In the genomic region with DNA sequence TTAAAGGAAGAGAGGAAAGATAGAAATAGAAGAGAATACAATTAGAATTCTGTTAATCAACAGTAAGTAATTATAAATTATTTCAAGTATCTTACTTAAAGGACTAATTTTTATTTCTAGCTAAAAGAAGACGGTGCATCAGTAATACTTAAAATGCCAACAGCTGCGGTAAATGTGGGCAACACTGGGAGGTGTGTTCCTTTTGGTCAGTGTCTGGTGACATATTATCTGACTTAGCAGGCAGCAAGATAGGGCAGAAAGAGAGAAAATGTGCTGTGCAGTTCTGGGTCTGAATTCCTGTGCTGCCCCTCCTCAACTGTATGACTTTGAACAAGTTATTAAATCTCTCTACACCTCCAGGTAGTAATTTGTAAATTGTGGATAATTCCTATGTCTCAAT, we compare ENCODE assay signal across 18 cellular contexts.
A peak's percentile ranks its signal among the peaks of the same experiment; 100 is the strongest.
DNase-seq lines count a peak whose midpoint lies in the region; TF ChIP-seq lines count a peak whose summit lies in the region.
"Had no signal": no experiment of that assay in that cellular context is flagged by ENCODE, and none has a peak within 500 bp of the region (broad histone marks: within the 10 kb centered on the region; RNA-seq: fewer than 3 reads in every experiment).

No MANE protein-coding gene starts in this region.

- DNase-seq in G401 (ENCODE audit: low spot score) (peak; percentile 47), cerebellar cortex (ENCODE audit: low spot score) (peak; percentile 29), myocyte (ENCODE audit: low read depth) (peak; percentile 75), trophoblast cell (no peak), GM13976 (ENCODE audit: low spot score) (no peak), NCI-H2227 treated with DMSO at 0.1 percent for 48 hours (lab: John Stamatoyannopoulos, UW) (no peak)
- DNase-seq in activated effector memory CD4-positive, alpha-beta T cell treated with Interleukin-2 at 50 U/mL for 16 hours, result no peak
- DNase-seq: CD4-positive, alpha-beta memory T cell; DMS153; DMS79; GF-D8; GM23248 had no signal

- no peak overlapping the region for H4K8ac ChIP-seq in trophoblast cell (ENCODE audit: low read depth, low read length)

- H3K4me3 ChIP-seq in OCI-LY1 (ENCODE audit: low read depth, low read length, poor library complexity, severe bottlenecking) (no peak overlapping the region), trophoblast cell (ENCODE audit: low read depth, low read length) (no peak overlapping the region)
- H3K4me3 ChIP-seq: A549, BLaER1, GM23248, HAP-1 had no signal

- no peaks in the 10 kb centered on the region for H4K20me1 ChIP-seq in OCI-LY1 (ENCODE audit: insufficient read depth, low read length)
- H4K20me1 ChIP-seq: BLaER1 had no signal

- peaks cover 3% of the 10 kb centered on the region for H3K79me1 ChIP-seq in trophoblast cell (ENCODE audit: low read length)

- no peak overlapping the region for H3K4me2 ChIP-seq in OCI-LY1 (ENCODE audit: low read length)
- H3K4me2 ChIP-seq in trophoblast cell (ENCODE audit: low read length), result no peak overlapping the region
- H3K4me2 ChIP-seq: A549, BLaER1 had no signal

- H3K9me2 ChIP-seq in OCI-LY1 (ENCODE audit: low read depth, low read length), result no peaks in the 10 kb centered on the region

- H3K79me2 ChIP-seq in OCI-LY1 (ENCODE audit: insufficient read depth, low read length) (no peaks in the 10 kb centered on the region), trophoblast cell (ENCODE audit: control insufficient read depth, insufficient read depth, low read length, poor library complexity) (peaks cover 1% of the 10 kb centered on the region)

- WGBS in trophoblast cell (ENCODE audit: extremely low coverage, insufficient coverage, insufficient read length), result no CpG with 5 or more reads among the region's 2 CpGs

- H4K12ac ChIP-seq in trophoblast cell (ENCODE audit: low read depth, low read length), result no peak overlapping the region

- H4K91ac ChIP-seq in trophoblast cell (ENCODE audit: low read depth, low read length), result no peak overlapping the region

- TF ChIP-seq CTCF in OCI-LY1 (IDR thresholded peaks at IDR 0.05; ENCODE audit: low read length) (no peak), GM13976 (IDR thresholded peaks at IDR 0.05; ENCODE audit: borderline replicate concordance, control extremely low read depth, extremely low read depth, insufficient read depth, missing control alignments) (no peak)

- H2AK5ac ChIP-seq in trophoblast cell (ENCODE audit: low read length), result no peak overlapping the region

- in situ Hi-C loops in G401 (cut with HindIII; ENCODE audit: low sequenced_read_pairs), result no loop called here
- in situ Hi-C loops in GM13976 (cut with MboI; ENCODE audit: low sequenced_read_pairs, unreplicated experiment), result no loop called here

- H3K27me3 ChIP-seq in OCI-LY1 (ENCODE audit: insufficient read depth, low read length) (no peaks in the 10 kb centered on the region), trophoblast cell (ENCODE audit: insufficient read depth, low read length) (no peaks in the 10 kb centered on the region)
- H3K27me3 ChIP-seq: BLaER1 had no signal

- no peak overlapping the region for H3K23ac ChIP-seq in trophoblast cell (ENCODE audit: low read length)

- no peaks in the 10 kb centered on the region for H3F3A ChIP-seq in OCI-LY1 (ENCODE audit: insufficient read depth, low read length)

- H3K9me3 ChIP-seq in OCI-LY1 (ENCODE audit: low read length) (no peaks in the 10 kb centered on the region), trophoblast cell (ENCODE audit: insufficient read depth, low read depth, low read length) (no peaks in the 10 kb centered on the region)
- H3K9me3 ChIP-seq: A549, HAP-1 had no signal

- H2BK12ac ChIP-seq in trophoblast cell (ENCODE audit: low read length), result no peak overlapping the region

- no peak overlapping the region for H3K9ac ChIP-seq in OCI-LY1 (ENCODE audit: low read length)
- H3K9ac ChIP-seq in trophoblast cell (ENCODE audit: low read length), result no peak overlapping the region
- H3K9ac ChIP-seq: BLaER1, GM23248 had no signal

- H3K4ac ChIP-seq in trophoblast cell (ENCODE audit: low read depth, low read length), result no peak overlapping the region

- H2BK5ac ChIP-seq in trophoblast cell (ENCODE audit: low read depth, low read length, poor library complexity), result no peak overlapping the region

- H3K27ac ChIP-seq in OCI-LY1 (ENCODE audit: low read depth, low read length, poor library complexity, severe bottlenecking) (peak overlapping the region; percentile 7), trophoblast cell (ENCODE audit: low read depth, low read length) (no peak overlapping the region)
- H3K27ac ChIP-seq: 22Rv1, A549, BLaER1, GM23248, HL-60 had no signal

- H2AFZ ChIP-seq in OCI-LY1 (ENCODE audit: low read length), result no peak overlapping the region
- no peak overlapping the region for H2AFZ ChIP-seq in trophoblast cell (ENCODE audit: insufficient read depth, low read length, poor library complexity)
- H2AFZ ChIP-seq: GM23248 had no signal

- no peak overlapping the region for H3K18ac ChIP-seq in trophoblast cell (ENCODE audit: low read length)

- no peak overlapping the region for H2BK120ac ChIP-seq in trophoblast cell (ENCODE audit: insufficient read depth, low read length, poor library complexity)

- H3K14ac ChIP-seq in trophoblast cell (ENCODE audit: low read length), result no peak overlapping the region

- H3K36me3 ChIP-seq in OCI-LY1 (ENCODE audit: insufficient read depth, low read length) (peaks cover 42% of the 10 kb centered on the region), trophoblast cell (ENCODE audit: control insufficient read depth in 1 of 2, insufficient read depth in 2 of 2, low read length in 2 of 2) (peaks cover 2 to 11% of the 10 kb centered on the region in 2 experiments)

- H3K4me1 ChIP-seq in OCI-LY1 (ENCODE audit: insufficient read depth, low read length, severe bottlenecking), result peaks cover 35% of the 10 kb centered on the region
- H3K4me1 ChIP-seq in trophoblast cell (ENCODE audit: control insufficient read depth in 1 of 2, insufficient read depth in 2 of 2, low read length in 2 of 2), result peaks cover under 1 to 3% of the 10 kb centered on the region in 2 experiments
- H3K4me1 ChIP-seq: BLaER1 had no signal

Comparison
In these comparisons a context has a peak if more than half of its experiments do, and no peak if none do; other contexts are left out.
1. DNase-seq: peak in G401 (single experiment), cerebellar cortex (single experiment) and myocyte (single experiment); none in trophoblast cell (0 of 2), GM13976 (single experiment), activated effector memory CD4-positive, alpha-beta T cell treated with Interleukin-2 at 50 U/mL for 16 hours (single experiment) and NCI-H2227 treated with DMSO at 0.1 percent for 48 hours (single experiment).